In the genomic region with DNA sequence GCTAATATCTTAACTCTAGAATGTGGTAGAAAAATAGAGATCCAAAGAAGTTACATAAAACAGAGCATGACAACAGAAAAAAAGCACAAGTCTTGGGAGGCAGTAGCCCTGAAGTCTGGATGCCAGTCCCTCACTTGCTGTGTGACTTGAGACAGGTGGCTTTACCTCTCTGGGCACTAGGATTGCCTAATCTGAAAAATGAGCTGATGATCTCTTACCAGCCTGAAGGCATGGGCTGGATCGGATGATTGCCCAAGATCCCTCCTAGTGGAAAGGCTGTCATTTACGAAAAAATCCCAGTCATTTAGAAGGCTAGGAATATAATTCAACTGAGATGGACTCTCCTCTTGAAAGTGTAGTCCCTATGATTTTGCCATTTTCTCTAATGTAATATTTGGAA, we compare ENCODE assay signal across 1 cellular context.
TF ChIP-seq lines count a peak whose summit lies in the region.

No MANE protein-coding gene starts in this region.

TF ChIP-seq in K562, 482 proteins besides CTCF, POLR2A, EP300 and RAD21 (continued from another document):
- TF ChIP-seq, protein P1, sequence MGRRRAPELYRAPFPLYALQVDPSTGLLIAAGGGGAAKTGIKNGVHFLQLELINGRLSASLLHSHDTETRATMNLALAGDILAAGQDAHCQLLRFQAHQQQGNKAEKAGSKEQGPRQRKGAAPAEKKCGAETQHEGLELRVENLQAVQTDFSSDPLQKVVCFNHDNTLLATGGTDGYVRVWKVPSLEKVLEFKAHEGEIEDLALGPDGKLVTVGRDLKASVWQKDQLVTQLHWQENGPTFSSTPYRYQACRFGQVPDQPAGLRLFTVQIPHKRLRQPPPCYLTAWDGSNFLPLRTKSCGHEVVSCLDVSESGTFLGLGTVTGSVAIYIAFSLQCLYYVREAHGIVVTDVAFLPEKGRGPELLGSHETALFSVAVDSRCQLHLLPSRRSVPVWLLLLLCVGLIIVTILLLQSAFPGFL (CRISPR knock-in tag; IDR thresholded peaks at IDR 0.05), result no peak
- TF ChIP-seq TARDBP (IDR thresholded peaks at IDR 0.05) (no peak), BMI1 (IDR thresholded peaks at IDR 0.05; ENCODE audit: low read length) (no peak), RBM25 (IDR thresholded peaks at IDR 0.05; ENCODE audit: low read depth, low read length, severe bottlenecking) (peak; percentile 83), CBX8 (IDR thresholded peaks at IDR 0.05; ENCODE audit: borderline replicate concordance, extremely low read depth, low read depth, low read length, poor library complexity, severe bottlenecking) (no peak), PPARD (CRISPR knock-in tag; IDR thresholded peaks at IDR 0.05) (no peak), ZNF717 (CRISPR knock-in tag; IDR thresholded peaks at IDR 0.05) (no peak), FOXK2 (conservative IDR thresholded peaks at IDR 0.05 in 1 of 2, IDR thresholded peaks at IDR 0.05 in 1 of 2; ENCODE audit: low read depth in 2 of 2) (no peak), TRIM24 (IDR thresholded peaks at IDR 0.05) (no peak), ZFP36 (IDR thresholded peaks at IDR 0.05; ENCODE audit: low read depth, low read length, partially characterized antibody) (peak; percentile 80), CBX5 (IDR thresholded peaks at IDR 0.05; ENCODE audit: borderline replicate concordance, low read depth) (no peak), TEAD4 (IDR thresholded peaks at IDR 0.05; ENCODE audit: low read length) (no peak), TEAD4 (CRISPR knock-in tag; IDR thresholded peaks at IDR 0.05; ENCODE audit: borderline replicate concordance) (no peak), TGIF2 (CRISPR knock-in tag; IDR thresholded peaks at IDR 0.05) (no peak), MAFF (IDR thresholded peaks at IDR 0.05; ENCODE audit: low read length) (no peak), KAT8 (IDR thresholded peaks at IDR 0.05; ENCODE audit: low read depth) (no peak), STAT5B (CRISPR knock-in tag; IDR thresholded peaks at IDR 0.05) (no peak)
- TF ChIP-seq, protein P2, sequence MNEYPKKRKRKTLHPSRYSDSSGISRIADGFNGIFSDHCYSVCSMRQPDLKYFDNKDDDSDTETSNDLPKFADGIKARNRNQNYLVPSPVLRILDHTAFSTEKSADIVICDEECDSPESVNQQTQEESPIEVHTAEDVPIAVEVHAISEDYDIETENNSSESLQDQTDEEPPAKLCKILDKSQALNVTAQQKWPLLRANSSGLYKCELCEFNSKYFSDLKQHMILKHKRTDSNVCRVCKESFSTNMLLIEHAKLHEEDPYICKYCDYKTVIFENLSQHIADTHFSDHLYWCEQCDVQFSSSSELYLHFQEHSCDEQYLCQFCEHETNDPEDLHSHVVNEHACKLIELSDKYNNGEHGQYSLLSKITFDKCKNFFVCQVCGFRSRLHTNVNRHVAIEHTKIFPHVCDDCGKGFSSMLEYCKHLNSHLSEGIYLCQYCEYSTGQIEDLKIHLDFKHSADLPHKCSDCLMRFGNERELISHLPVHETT (CRISPR knock-in tag; conservative IDR thresholded peaks at IDR 0.05 in 1 of 2, IDR thresholded peaks at IDR 0.05 in 1 of 2), result no peak
- TF ChIP-seq, protein P3, sequence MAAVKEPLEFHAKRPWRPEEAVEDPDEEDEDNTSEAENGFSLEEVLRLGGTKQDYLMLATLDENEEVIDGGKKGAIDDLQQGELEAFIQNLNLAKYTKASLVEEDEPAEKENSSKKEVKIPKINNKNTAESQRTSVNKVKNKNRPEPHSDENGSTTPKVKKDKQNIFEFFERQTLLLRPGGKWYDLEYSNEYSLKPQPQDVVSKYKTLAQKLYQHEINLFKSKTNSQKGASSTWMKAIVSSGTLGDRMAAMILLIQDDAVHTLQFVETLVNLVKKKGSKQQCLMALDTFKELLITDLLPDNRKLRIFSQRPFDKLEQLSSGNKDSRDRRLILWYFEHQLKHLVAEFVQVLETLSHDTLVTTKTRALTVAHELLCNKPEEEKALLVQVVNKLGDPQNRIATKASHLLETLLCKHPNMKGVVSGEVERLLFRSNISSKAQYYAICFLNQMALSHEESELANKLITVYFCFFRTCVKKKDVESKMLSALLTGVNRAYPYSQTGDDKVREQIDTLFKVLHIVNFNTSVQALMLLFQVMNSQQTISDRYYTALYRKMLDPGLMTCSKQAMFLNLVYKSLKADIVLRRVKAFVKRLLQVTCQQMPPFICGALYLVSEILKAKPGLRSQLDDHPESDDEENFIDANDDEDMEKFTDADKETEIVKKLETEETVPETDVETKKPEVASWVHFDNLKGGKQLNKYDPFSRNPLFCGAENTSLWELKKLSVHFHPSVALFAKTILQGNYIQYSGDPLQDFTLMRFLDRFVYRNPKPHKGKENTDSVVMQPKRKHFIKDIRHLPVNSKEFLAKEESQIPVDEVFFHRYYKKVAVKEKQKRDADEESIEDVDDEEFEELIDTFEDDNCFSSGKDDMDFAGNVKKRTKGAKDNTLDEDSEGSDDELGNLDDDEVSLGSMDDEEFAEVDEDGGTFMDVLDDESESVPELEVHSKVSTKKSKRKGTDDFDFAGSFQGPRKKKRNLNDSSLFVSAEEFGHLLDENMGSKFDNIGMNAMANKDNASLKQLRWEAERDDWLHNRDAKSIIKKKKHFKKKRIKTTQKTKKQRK (IDR thresholded peaks at IDR 0.05; ENCODE audit: borderline replicate concordance, low read depth, low read length), result no peak
